16 cellular contexts compared by ENCODE assay signal in the genomic region with DNA sequence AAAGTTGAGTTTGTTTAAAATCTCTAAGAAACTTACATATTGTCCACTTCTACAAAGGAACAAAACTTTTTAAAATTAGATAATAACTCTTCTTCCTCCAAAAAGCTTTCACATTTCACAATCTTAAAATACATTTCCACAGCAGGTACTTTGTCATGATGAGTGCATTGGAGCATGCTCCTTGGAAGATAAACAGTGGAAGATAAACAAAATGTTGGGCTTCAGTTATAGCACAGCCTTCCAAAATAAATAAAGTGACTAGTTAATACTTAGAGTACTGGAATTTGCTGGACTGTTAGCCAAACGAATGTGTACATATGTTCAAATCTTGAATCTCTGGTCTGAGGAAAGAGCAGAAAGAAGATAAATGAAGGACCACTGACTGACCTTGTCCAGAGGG. TPM values are rescaled to one million over a fixed set of nuclear protein-coding genes. Genes with fewer than 3 reads are reported as not detected.
DNase-seq lines count a peak whose midpoint lies in the region; ATAC-seq and TF ChIP-seq lines count a peak whose summit lies in the region.
"Had no signal": no experiment of that assay in that cellular context is flagged by ENCODE, and none has a peak within 500 bp of the region (broad histone marks: within the 10 kb centered on the region; RNA-seq: fewer than 3 reads in every experiment).

No MANE protein-coding gene starts in this region.

- H3K9me3 ChIP-seq in GM23248 (ENCODE audit: low read depth) (no peaks in the 10 kb centered on the region), heart right ventricle (no peaks in the 10 kb centered on the region), sigmoid colon (no peaks in the 10 kb centered on the region), SJCRH30 (replicated peaks) (no peaks in the 10 kb centered on the region)
- H3K9me3 ChIP-seq: thyroid gland had no signal

- peaks cover 17% of the 10 kb centered on the region for H3K4me1 ChIP-seq in GM23248 (ENCODE audit: insufficient read depth)
- peaks cover 0 to 12% (median 0%) of the 10 kb centered on the region in 9 donors for H3K4me1 ChIP-seq in heart right ventricle
- H3K4me1 ChIP-seq in sigmoid colon, result peaks cover 0 to 57% (median 42%) of the 10 kb centered on the region in 4 donors
- H3K4me1 ChIP-seq in SJCRH30, result no peaks in the 10 kb centered on the region
- H3K4me1 ChIP-seq: thyroid gland had no signal

- H3K36me3 ChIP-seq in GM23248 (ENCODE audit: low read depth), result no peaks in the 10 kb centered on the region
- H3K36me3 ChIP-seq in heart right ventricle, result no peaks in the 10 kb centered on the region
- no peaks in the 10 kb centered on the region for H3K36me3 ChIP-seq in sigmoid colon
- H3K36me3 ChIP-seq in SJCRH30, result no peaks in the 10 kb centered on the region
- H3K36me3 ChIP-seq: thyroid gland had no signal

- H4K20me1 ChIP-seq in GM23248 (ENCODE audit: insufficient read depth), result no peaks in the 10 kb centered on the region

- H3F3A ChIP-seq in GM23248 (ENCODE audit: insufficient read depth), result peaks cover 16% of the 10 kb centered on the region; the same call in 1 of the 2 replicates

- no peaks in the 10 kb centered on the region for H3K27me3 ChIP-seq in GM23248 (replicated peaks; ENCODE audit: insufficient read depth)
- no peaks in the 10 kb centered on the region for H3K27me3 ChIP-seq in heart right ventricle
- H3K27me3 ChIP-seq in sigmoid colon, result no peaks in the 10 kb centered on the region
- no peaks in the 10 kb centered on the region for H3K27me3 ChIP-seq in SJCRH30
- H3K27me3 ChIP-seq: dorsolateral prefrontal cortex, thyroid gland had no signal

- no peaks in the 10 kb centered on the region for H3K9me2 ChIP-seq in GM23248 (ENCODE audit: insufficient read depth)

- H2AFZ ChIP-seq in GM23248, result no peak overlapping the region

- H3K79me2 ChIP-seq in GM23248 (ENCODE audit: insufficient read depth), result no peaks in the 10 kb centered on the region

- TF ChIP-seq EP300 in sigmoid colon (IDR thresholded peaks at IDR 0.05), result peak in 1 of 4 donors; percentile 45

- no peak overlapping the region for H3K9ac ChIP-seq in GM23248

- H3K4me2 ChIP-seq in GM23248 (ENCODE audit: unreplicated experiment), result peak overlapping the region; percentile 29

- TF ChIP-seq POLR2A in sigmoid colon (IDR thresholded peaks at IDR 0.05), result no peak

- H3K27ac ChIP-seq in GM23248, result no peak overlapping the region
- peak overlapping the region in 3 of 10 donors; percentile 7 to 58 (median 39) for H3K27ac ChIP-seq in heart right ventricle
- peak overlapping the region; percentile 47 to 74 (median 70) for H3K27ac ChIP-seq in sigmoid colon
- no peak overlapping the region for H3K27ac ChIP-seq in SJCRH30
- H3K27ac ChIP-seq: HL-60, thyroid gland had no signal

- 8 to 20% methylated on average over 1 of the region's 1 CpG for whole genome bisulfite sequencing in GM23248 (ENCODE audit: low coverage in 1 of 2, low lambda C conversion rate in 2 of 2, missing lambda C conversion rate in 2 of 2), 2 experiments
- WGBS in heart right ventricle, 2 donors, result 39% methylated on average over 1 of the region's 1 CpG
- 7 to 46% methylated on average over 1 of the region's 1 CpG for WGBS in sigmoid colon, 2 donors

- in situ Hi-C loops in GM23248 (cut with MboI) (no loop called here), astrocyte of the cerebellum (cut with HindIII; ENCODE audit: low sequenced_read_pairs) (no loop called here)

- ATAC-seq in heart right ventricle, result peak in 7 of 8 donors; percentile 52 to 84 (median 74)
- ATAC-seq in GM21381 (IDR thresholded peaks at IDR 0.05; ENCODE audit: unreplicated experiment), result no peak

- intact Hi-C loops in heart right ventricle (cut with DNase I) (no loop called here), sigmoid colon (cut with DNase I) (loop anchor here (5.0 kb wide), 1 partner anchor 209 kb away; no protein-coding TSS in a partner anchor)

- DNase-seq in GM23248 (peak; percentile 72), astrocyte of the cerebellum (ENCODE audit: low read depth) (peak; percentile 41), heart right ventricle (no peak), sigmoid colon (no peak), DMS153 (lab: John Stamatoyannopoulos, UW) (no peak), SJCRH30 (no peak)
- no peak for DNase-seq in stimulated activated CD4-positive, alpha-beta T cell treated with anti-CD3 and anti-CD28 coated beads, Interleukin-15, amount 100 ng/mL, for 24 hours
- DNase-seq: activated CD4-positive, alpha-beta memory T cell treated with anti-CD3 and anti-CD28 coated beads, Interleukin-2, amount 10 ng/mL, durations not matched to agents 7 days and 5 days; activated naive CD4-positive, alpha-beta T cell; Calu3; dorsolateral prefrontal cortex; hypothalamus; MM.1S; thyroid gland had no signal

- TF ChIP-seq CTCF in astrocyte of the cerebellum (IDR thresholded peaks at IDR 0.05; ENCODE audit: low read depth, low read length, missing control alignments), result no peak
- TF ChIP-seq CTCF in heart right ventricle (IDR thresholded peaks at IDR 0.05), result no peak
- no peak for TF ChIP-seq CTCF in sigmoid colon (IDR thresholded peaks at IDR 0.05)

- no peak overlapping the region for H3K4me3 ChIP-seq in GM23248
- no peak overlapping the region for H3K4me3 ChIP-seq in astrocyte of the cerebellum (ENCODE audit: low read depth, low read length)
- H3K4me3 ChIP-seq in heart right ventricle, result no peak overlapping the region
- H3K4me3 ChIP-seq in sigmoid colon, result no peak overlapping the region
- H3K4me3 ChIP-seq in SJCRH30, result no peak overlapping the region
- H3K4me3 ChIP-seq: dorsolateral prefrontal cortex, thyroid gland had no signal

RNA-seq across cellular contexts. Expression of a gene that starts 54.9 kb away (rescaled TPM):
- 13.8 and 16.7 TPM in 2 replicates for total RNA-seq in GM23248 (2014; rRNA removed; shearing (Covaris generic))
- polyA plus RNA-seq in GM23248 (2016; fragmentation: Nextera tagmentation; extraction: Ambion mirVana) (6.8 and 8.0 TPM in 2 replicates), heart right ventricle (1 to 10 TPM; 1.5 to 4.3 TPM), sigmoid colon (1 to 10 TPM; 5.5 to 9.0 (median 7.4) TPM)
- total RNA-seq in heart right ventricle (10 to 100 TPM in 6 of 10 donors, 1 to 10 TPM in 4; 5.8 to 17.4 (median 11.9) TPM), sigmoid colon (100 to 1,000 TPM; 138 to 209 (median 149) TPM)
- total RNA-seq in SJCRH30 (2014; rRNA removed; shearing (Covaris generic)), result 2.9 and 4.3 TPM in 2 replicates

Comparison
In these comparisons a context has a peak if more than half of its experiments do, and no peak if none do; other contexts are left out.
1. DNase-seq: peak in GM23248 (single experiment) and astrocyte of the cerebellum (single experiment); none in heart right ventricle (0 of 2), sigmoid colon (single experiment), stimulated activated CD4-positive, alpha-beta T cell treated with anti-CD3 and anti-CD28 coated beads, Interleukin-15, amount 100 ng/mL, for 24 hours (single experiment), DMS153 (single experiment) and SJCRH30 (0 of 2).
2. H3K27ac ChIP-seq: peak in sigmoid colon (4 of 4); none in GM23248 (single experiment) and SJCRH30 (single experiment).